ENCODE assay signal across 17 cellular contexts in the genomic region with DNA sequence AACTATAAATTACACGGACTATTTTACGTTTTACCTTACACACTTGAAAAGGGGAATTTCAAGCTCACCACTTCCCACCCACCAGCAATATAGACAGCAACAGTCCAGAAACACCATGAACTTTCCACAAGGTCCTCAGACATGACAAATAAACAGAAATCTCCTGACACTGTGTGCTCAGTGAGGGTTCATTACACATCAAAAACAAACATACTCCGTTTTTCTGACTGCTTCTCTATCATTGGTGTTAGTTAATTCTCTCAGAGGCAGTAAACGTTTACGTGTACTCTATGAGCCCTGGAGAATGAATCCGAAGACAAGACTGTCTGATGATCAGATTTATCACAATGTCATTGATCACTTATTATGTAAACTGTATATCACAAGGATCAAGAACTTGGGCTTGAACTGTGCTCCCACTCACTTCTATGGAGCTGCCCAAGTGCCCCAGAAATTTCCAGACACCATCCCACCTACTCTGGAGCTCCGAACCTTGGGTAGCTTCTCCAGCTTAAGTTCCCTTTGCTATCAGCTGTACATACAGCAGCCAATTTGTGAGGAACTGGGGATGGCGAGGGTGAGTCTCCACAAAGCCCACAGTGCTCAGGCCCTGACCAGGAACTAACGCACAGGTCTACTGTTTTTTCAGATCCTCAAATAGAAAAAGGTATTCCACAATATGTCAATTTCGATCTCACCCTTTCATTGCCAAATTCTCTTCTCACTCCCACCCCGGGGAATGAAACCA.
"Had no signal": no experiment of that assay in that cellular context is flagged by ENCODE, and none has a peak within 500 bp of the region (broad histone marks: within the 10 kb centered on the region; RNA-seq: fewer than 3 reads in every experiment).

No MANE protein-coding gene starts in this region.

- H3K27me3 ChIP-seq: cardiac muscle cell, esophagus muscularis mucosa, pancreas, tibial artery had no signal

- H3K9me3 ChIP-seq: esophagus muscularis mucosa, lower lobe of right lung, pancreas, tibial artery had no signal

- H3K4me1 ChIP-seq: esophagus muscularis mucosa, lower lobe of right lung, pancreas, tibial artery had no signal

- ATAC-seq: activated CD8-positive, alpha-beta memory T cell treated with anti-CD3 and anti-CD28 coated beads, Interleukin-2, amount 10 ng/mL, durations not matched to agents 7 days and 5 days; activated T-helper 17 cell treated with anti-CD3 and anti-CD28 coated beads, Interleukin-2, amount 50 U/mL, for 72 hours; lower lobe of right lung; natural killer cell had no signal

- H3K27ac ChIP-seq: cardiac muscle cell, esophagus muscularis mucosa, lower lobe of right lung, pancreas, tibial artery had no signal

- H3K27ac Mint-ChIP-seq: activated B cell treated with CpG ODN at 0.5 μM for 24 hours; activated CD4-positive, alpha-beta memory T cell treated with anti-CD3 and anti-CD28 coated beads, Interleukin-2, amount 10 ng/mL, durations not matched to agents 7 days and 5 days; activated CD8-positive, alpha-beta memory T cell treated with anti-CD3 and anti-CD28 coated beads, Interleukin-2, amount 10 ng/mL, durations not matched to agents 7 days and 5 days; activated naive CD8-positive, alpha-beta T cell treated with anti-CD3 and anti-CD28 coated beads for 36 hours; activated T-helper 17 cell treated with anti-CD3 and anti-CD28 coated beads, Interleukin-2, amount 50 U/mL, for 72 hours; natural killer cell had no signal

- H3K36me3 ChIP-seq: cardiac muscle cell, esophagus muscularis mucosa, lower lobe of right lung, pancreas, tibial artery had no signal

- H3K9me3 Mint-ChIP-seq: activated B cell treated with CpG ODN at 0.5 μM for 24 hours; activated CD4-positive, alpha-beta memory T cell treated with anti-CD3 and anti-CD28 coated beads, Interleukin-2, amount 10 ng/mL, durations not matched to agents 7 days and 5 days; activated naive CD8-positive, alpha-beta T cell treated with anti-CD3 and anti-CD28 coated beads for 36 hours; activated T-helper 17 cell treated with anti-CD3 and anti-CD28 coated beads, Interleukin-2, amount 50 U/mL, for 72 hours; natural killer cell had no signal

- H3K4me3 ChIP-seq: cardiac muscle cell, esophagus muscularis mucosa, lower lobe of right lung, pancreas, tibial artery had no signal

- H3K36me3 Mint-ChIP-seq: activated CD8-positive, alpha-beta memory T cell treated with anti-CD3 and anti-CD28 coated beads, Interleukin-2, amount 10 ng/mL, durations not matched to agents 7 days and 5 days; activated naive CD8-positive, alpha-beta T cell treated with anti-CD3 and anti-CD28 coated beads for 36 hours; natural killer cell had no signal

- H3K27me3 Mint-ChIP-seq: activated B cell treated with CpG ODN at 0.5 μM for 24 hours; activated CD4-positive, alpha-beta memory T cell treated with anti-CD3 and anti-CD28 coated beads, Interleukin-2, amount 10 ng/mL, durations not matched to agents 7 days and 5 days; activated naive CD8-positive, alpha-beta T cell treated with anti-CD3 and anti-CD28 coated beads for 36 hours had no signal

- H3K4me3 Mint-ChIP-seq: activated B cell treated with CpG ODN at 0.5 μM for 24 hours; activated CD4-positive, alpha-beta memory T cell treated with anti-CD3 and anti-CD28 coated beads, Interleukin-2, amount 10 ng/mL, durations not matched to agents 7 days and 5 days; activated CD8-positive, alpha-beta memory T cell treated with anti-CD3 and anti-CD28 coated beads, Interleukin-2, amount 10 ng/mL, durations not matched to agents 7 days and 5 days; activated naive CD8-positive, alpha-beta T cell treated with anti-CD3 and anti-CD28 coated beads for 36 hours; activated T-helper 17 cell treated with anti-CD3 and anti-CD28 coated beads, Interleukin-2, amount 50 U/mL, for 72 hours; natural killer cell had no signal

- DNase-seq: activated B cell treated with CpG ODN at 0.5 μM for 24 hours; activated CD4-positive, alpha-beta memory T cell treated with anti-CD3 and anti-CD28 coated beads, Interleukin-2, amount 10 ng/mL, durations not matched to agents 7 days and 5 days; activated CD4-positive, alpha-beta T cell treated with anti-CD3 and anti-CD28 coated beads for 4 hours; activated CD8-positive, alpha-beta memory T cell treated with anti-CD3 and anti-CD28 coated beads, Interleukin-2, amount 10 ng/mL, durations not matched to agents 7 days and 5 days; activated naive CD4-positive, alpha-beta T cell; activated naive CD8-positive, alpha-beta T cell treated with anti-CD3 and anti-CD28 coated beads for 36 hours; amygdala; dermis blood vessel endothelial cell; effector memory CD4-positive, alpha-beta T cell; lower lobe of right lung; natural killer cell; pancreas; stimulated activated naive CD4-positive, alpha-beta T cell; tibial artery had no signal

- H3K4me1 Mint-ChIP-seq: activated B cell treated with CpG ODN at 0.5 μM for 24 hours; activated CD4-positive, alpha-beta memory T cell treated with anti-CD3 and anti-CD28 coated beads, Interleukin-2, amount 10 ng/mL, durations not matched to agents 7 days and 5 days; activated CD8-positive, alpha-beta memory T cell treated with anti-CD3 and anti-CD28 coated beads, Interleukin-2, amount 10 ng/mL, durations not matched to agents 7 days and 5 days; activated naive CD8-positive, alpha-beta T cell treated with anti-CD3 and anti-CD28 coated beads for 36 hours; activated T-helper 17 cell treated with anti-CD3 and anti-CD28 coated beads, Interleukin-2, amount 50 U/mL, for 72 hours; natural killer cell had no signal
